In the genomic region with DNA sequence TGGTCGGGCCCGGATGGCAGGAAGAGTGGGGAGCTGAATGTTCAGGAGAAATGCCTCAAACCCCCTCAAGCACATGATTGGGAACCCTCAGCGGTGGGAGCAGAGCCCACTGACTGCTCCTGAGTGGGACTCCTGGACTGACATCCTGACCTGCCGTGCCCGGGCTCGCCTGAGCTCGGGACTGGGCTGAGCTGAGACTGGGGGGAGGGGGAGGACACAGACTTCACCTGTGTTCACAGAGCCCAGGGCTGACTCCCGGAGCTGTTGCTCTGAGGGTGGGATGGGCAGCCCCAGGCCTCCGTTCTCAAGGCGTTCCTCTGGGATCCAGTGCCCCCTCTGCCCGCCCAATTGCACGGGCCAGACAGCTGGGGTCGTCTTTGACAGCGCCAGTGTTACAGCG, we compare ENCODE assay signal across 22 cellular contexts. TPM values are rescaled to one million over a fixed set of nuclear protein-coding genes. Genes with fewer than 3 reads are reported as not detected.
"Had no signal": no experiment of that assay in that cellular context is flagged by ENCODE, and none has a peak within 500 bp of the region (broad histone marks: within the 10 kb centered on the region; RNA-seq: fewer than 3 reads in every experiment).

No MANE protein-coding gene starts in this region.

- ATAC-seq: foreskin keratinocyte; lower lobe of right lung; natural killer cell treated with Interleukin-12 subunit alpha and Interleukin-12 subunit beta and Interleukin-15 and Interleukin-18, amount 100 ng/mL, for 72 hours; psoas muscle; sciatic nerve; stimulated activated memory B cell treated with anti-CD40 and anti-IgM and Interleukin-4, amounts not matched to agents 10 μg/mL and 1 μg/mL and 100 μg/mL, for 72 hours had no signal

- DNase-seq: erythroblast; foreskin keratinocyte; immature natural killer cell; left ventricle myocardium inferior; lower lobe of right lung; midbrain; psoas muscle; retina; spleen; stimulated activated CD4-positive, alpha-beta T cell treated with anti-CD3 and anti-CD28 coated beads, Interleukin-15, amount 100 ng/mL, for 24 hours; stimulated activated CD4-positive, alpha-beta T cell treated with anti-CD3 and anti-CD28 coated beads, Interleukin-1b, Interleukin-23, amount 100 ng/mL, for 48 hours; stimulated activated CD4-positive, alpha-beta T cell treated with anti-CD3 and anti-CD28 coated beads, Interleukin-4, amount 100 ng/mL, for 24 hours; tibial artery; uterus had no signal

- H3K9me3 Mint-ChIP-seq: immature natural killer cell; memory B cell; natural killer cell treated with Interleukin-12 subunit alpha and Interleukin-12 subunit beta and Interleukin-15 and Interleukin-18, amount 100 ng/mL, for 72 hours; stimulated activated memory B cell treated with anti-CD40 and anti-IgM and Interleukin-4, amounts not matched to agents 10 μg/mL and 1 μg/mL and 100 μg/mL, for 72 hours; stimulated activated naive CD8-positive, alpha-beta T cell treated with anti-CD3 and anti-CD28 coated beads, Interleukin-15, Interleukin-2, amounts not matched to agents 100 ng/mL and 50 ng/mL, for 24 hours had no signal

- H3K4me3 ChIP-seq: left ventricle myocardium inferior, lower lobe of right lung, psoas muscle, spleen, tibial artery, upper lobe of left lung, uterus had no signal

- H3K27me3 ChIP-seq: neutrophil, spleen, upper lobe of left lung, uterus had no signal

- H3K36me3 Mint-ChIP-seq: immature natural killer cell; memory B cell; natural killer cell treated with Interleukin-12 subunit alpha and Interleukin-12 subunit beta and Interleukin-15 and Interleukin-18, amount 100 ng/mL, for 72 hours; stimulated activated memory B cell treated with anti-CD40 and anti-IgM and Interleukin-4, amounts not matched to agents 10 μg/mL and 1 μg/mL and 100 μg/mL, for 72 hours had no signal

- H3K27me3 Mint-ChIP-seq: stimulated activated naive CD8-positive, alpha-beta T cell treated with anti-CD3 and anti-CD28 coated beads, Interleukin-15, Interleukin-2, amounts not matched to agents 100 ng/mL and 50 ng/mL, for 24 hours had no signal

- H3K4me1 ChIP-seq: foreskin keratinocyte had no signal

- H3K27ac Mint-ChIP-seq: memory B cell; natural killer cell treated with Interleukin-12 subunit alpha and Interleukin-12 subunit beta and Interleukin-15 and Interleukin-18, amount 100 ng/mL, for 72 hours; stimulated activated memory B cell treated with anti-CD40 and anti-IgM and Interleukin-4, amounts not matched to agents 10 μg/mL and 1 μg/mL and 100 μg/mL, for 72 hours; stimulated activated naive CD8-positive, alpha-beta T cell treated with anti-CD3 and anti-CD28 coated beads, Interleukin-15, Interleukin-2, amounts not matched to agents 100 ng/mL and 50 ng/mL, for 24 hours had no signal

- H3K4me3 Mint-ChIP-seq: memory B cell; natural killer cell treated with Interleukin-12 subunit alpha and Interleukin-12 subunit beta and Interleukin-15 and Interleukin-18, amount 100 ng/mL, for 72 hours; stimulated activated memory B cell treated with anti-CD40 and anti-IgM and Interleukin-4, amounts not matched to agents 10 μg/mL and 1 μg/mL and 100 μg/mL, for 72 hours; stimulated activated naive CD8-positive, alpha-beta T cell treated with anti-CD3 and anti-CD28 coated beads, Interleukin-15, Interleukin-2, amounts not matched to agents 100 ng/mL and 50 ng/mL, for 24 hours had no signal

- H3K9me3 ChIP-seq: left ventricle myocardium inferior, lower lobe of right lung, neutrophil, psoas muscle, spleen, tibial artery, upper lobe of left lung, uterus had no signal

- H3K27ac ChIP-seq: foreskin keratinocyte, left ventricle myocardium inferior, lower lobe of right lung, neutrophil, psoas muscle, spleen, tibial artery, upper lobe of left lung, uterus had no signal

RNA-seq across cellular contexts. Expression of gene DAGLA, which starts 24.6 kb away (rescaled TPM):
- polyA plus RNA-seq: immature natural killer cell had no signal

RNA-seq across cellular contexts. Expression of gene MYRF, which starts 47.6 kb away (rescaled TPM):
- total RNA-seq: skeletal muscle tissue had no signal
